In genomic region chr3:199815-200214, GRCh38 we compare ENCODE assay signal across 37 cellular contexts. TPM values are rescaled to one million over a fixed set of nuclear protein-coding genes. Genes with fewer than 3 reads are reported as not detected.
"Had no signal": no experiment of that assay in that cellular context is flagged by ENCODE, and none has a peak within 500 bp of the region (broad histone marks: within the 10 kb centered on the region; RNA-seq: fewer than 3 reads in every experiment).

No MANE protein-coding gene starts in this region.

- H3K36me3 ChIP-seq: MG63 had no signal

- H3K4me3 ChIP-seq: MG63 had no signal

- DNase-seq: Karpas-422, Kasumi-1, MG63, MM.1S, MV-4-11, NCI-H1048, NCI-H1092, NCI-H1092 treated with DMSO at 0.1 percent for 48 hours, NCI-H1105, NCI-H1105 treated with DMSO at 0.1 percent for 48 hours, NCI-H1417, NCI-H1417 treated with DMSO at 0.1 percent for 48 hours, NCI-H1436, NCI-H1436 treated with DMSO at 0.1 percent for 48 hours, NCI-H146, NCI-H1694, NCI-H1694 treated with DMSO at 0.1 percent for 48 hours, NCI-H187, NCI-H187 treated with DMSO at 0.1 percent for 48 hours, NCI-H1930, NCI-H2029, NCI-H2029 treated with DMSO at 0.1 percent for 48 hours, NCI-H2081, NCI-H2081 treated with DMSO at 0.1 percent for 48 hours, NCI-H2107, NCI-H2171, NCI-H2171 treated with DMSO at 0.1 percent for 48 hours, NCI-H2227 treated with DMSO at 0.1 percent for 48 hours, NCI-H226, NCI-H345, NCI-H446, NCI-H446 treated with DMSO at 0.1 percent for 48 hours, NCI-H510A, NCI-H510A treated with DMSO at 0.1 percent for 48 hours had no signal

- H3K9me3 ChIP-seq: MG63 had no signal

RNA-seq across cellular contexts. Expression of gene CHL1, which starts 3.3 kb away (rescaled TPM):
- total RNA-seq: LHCN-M2, M059J, MCF 10A had no signal
